In the genomic region with DNA sequence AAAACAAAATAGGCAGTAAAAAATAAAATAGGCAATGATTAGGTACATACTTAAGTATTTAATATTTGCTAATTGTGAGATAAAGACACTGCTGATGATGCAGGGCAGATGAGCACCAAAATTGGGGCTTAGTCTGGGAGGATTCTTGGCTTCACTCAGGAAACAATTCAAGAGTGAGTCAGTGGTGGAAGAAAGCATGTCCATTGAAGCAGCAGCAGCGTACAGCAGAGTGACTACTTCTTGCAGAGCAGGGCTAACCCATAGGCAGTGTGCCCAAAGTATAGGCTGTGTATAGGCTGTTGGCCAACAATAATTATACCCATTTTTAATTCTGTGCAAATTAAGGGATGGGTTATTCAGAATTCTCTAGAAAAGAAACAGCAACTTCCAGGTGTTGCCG, we compare ENCODE assay signal across 18 cellular contexts.
DNase-seq lines count a peak whose midpoint lies in the region; FAIRE-seq and TF ChIP-seq lines count a peak whose summit lies in the region.
"Had no signal": no experiment of that assay in that cellular context is flagged by ENCODE, and none has a peak within 500 bp of the region (broad histone marks: within the 10 kb centered on the region; RNA-seq: fewer than 3 reads in every experiment).

No MANE protein-coding gene starts in this region.

- no peaks in the 10 kb centered on the region for H3K36me3 ChIP-seq in GM23248 (ENCODE audit: low read depth)
- no peaks in the 10 kb centered on the region for H3K36me3 ChIP-seq in keratinocyte (ENCODE audit: control insufficient read depth in 2 of 2, extremely low read depth in 1 of 2, insufficient read depth in 2 of 2, low read length in 2 of 2)
- no peaks in the 10 kb centered on the region for H3K36me3 ChIP-seq in small intestine (ENCODE audit: control insufficient read depth in 2 of 2, insufficient read depth in 2 of 2, low read length in 2 of 2)
- H3K36me3 ChIP-seq in colonic mucosa, result no peaks in the 10 kb centered on the region

- dilution Hi-C loops in keratinocyte (cut with MboI; ENCODE audit: extremely low pct_ligation_motif_present, low sequenced_read_pairs), result no loop called here

- H3K4me3 ChIP-seq in GM23248, result no peak overlapping the region
- H3K4me3 ChIP-seq in cardiac fibroblast (replicated peaks in 1 of 2; ENCODE audit: low read depth in 2 of 2, low read length in 2 of 2), result no peak overlapping the region
- no peak overlapping the region for H3K4me3 ChIP-seq in keratinocyte (ENCODE audit: control insufficient read depth in 2 of 3, extremely low read depth in 1 of 3, insufficient read depth in 2 of 3, low read depth in 1 of 3, low read length in 3 of 3)
- H3K4me3 ChIP-seq in small intestine (ENCODE audit: low read depth in 1 of 2, low read length in 2 of 2), result no peak overlapping the region
- H3K4me3 ChIP-seq in colonic mucosa, result no peak overlapping the region
- H3K4me3 ChIP-seq: psoas muscle had no signal

- H2AFZ ChIP-seq in GM23248 (no peak overlapping the region), keratinocyte (ENCODE audit: control insufficient read depth, low read length) (no peak overlapping the region)

- peak; percentile 5 for FAIRE-seq in keratinocyte (lab: Jason Lieb, UNC)
- no peak for FAIRE-seq in small intestine (lab: Jason Lieb, UNC)
- FAIRE-seq: urothelium cell line had no signal

- no peaks in the 10 kb centered on the region for H3K9me1 ChIP-seq in keratinocyte (ENCODE audit: control insufficient read depth, extremely low read depth, insufficient read depth, low read length)

- WGBS in GM23248 (ENCODE audit: low coverage in 1 of 2, low lambda C conversion rate in 2 of 2, missing lambda C conversion rate in 2 of 2), 2 experiments, result 56% methylated on average over 2 of the region's 2 CpGs
- WGBS in small intestine, 3 donors, result 73 to 82% (median 78%) methylated on average over 2 of the region's 2 CpGs

- intact Hi-C loops in colonic mucosa (cut with DNase I), result no loop called here

- TF ChIP-seq CTCF in cardiac fibroblast (IDR thresholded peaks at IDR 0.05; ENCODE audit: low read depth, low read length) (no peak), keratinocyte (optimal IDR thresholded peaks at IDR 0.05 in 1 of 3, IDR thresholded peaks at IDR 0.05 in 1 of 3, conservative IDR thresholded peaks at IDR 0.05 in 1 of 3; ENCODE audit: extremely low read depth in 1 of 3, insufficient read depth in 2 of 3, low read length in 3 of 3) (no peak), colonic mucosa (IDR thresholded peaks at IDR 0.05) (no peak)

- in situ Hi-C loops in GM23248 (cut with MboI), result no loop called here

- H3K9me2 ChIP-seq in GM23248 (ENCODE audit: insufficient read depth), result no peaks in the 10 kb centered on the region

- H3K79me2 ChIP-seq in GM23248 (ENCODE audit: insufficient read depth) (no peaks in the 10 kb centered on the region), keratinocyte (ENCODE audit: control insufficient read depth, insufficient read depth, low read length) (no peaks in the 10 kb centered on the region)

- peak; percentile 72 for DNase-seq in GM23248
- DNase-seq in NCI-H2081 (lab: John Stamatoyannopoulos, UW), result peak; percentile 37 to 88
- DNase-seq in cardiac fibroblast (ENCODE audit: low read depth in 2 of 2), result peak; percentile 7 to 52
- DNase-seq in keratinocyte (ENCODE audit: low read depth, low spot score), result no peak
- no peak for DNase-seq in small intestine
- no peak for DNase-seq in NCI-H128 (lab: John Stamatoyannopoulos, UW; ENCODE audit: unreplicated experiment)
- DNase-seq in colonic mucosa, result no peak
- DNase-seq: activated CD8-positive, alpha-beta T cell treated with anti-CD3 and anti-CD28 coated beads, Interleukin-2, amount 10 ng/mL, durations not matched to agents 7 days and 5 days; activated naive CD4-positive, alpha-beta T cell; activated T-cell treated with anti-CD3 and anti-CD28 coated beads, Interleukin-2, amount 50 U/mL, for 1 hour; CD4-positive, alpha-beta T cell; central memory CD4-positive, alpha-beta T cell; DMS153; erythroblast; NCI-H82; psoas muscle had no signal

- H3K4me2 ChIP-seq in GM23248 (ENCODE audit: unreplicated experiment) (peak overlapping the region; percentile 22), keratinocyte (ENCODE audit: control insufficient read depth, extremely low read depth, insufficient read depth, low read depth, low read length) (no peak overlapping the region)
- H3K4me2 ChIP-seq: KMS-11 had no signal

- H3F3A ChIP-seq in GM23248 (ENCODE audit: insufficient read depth), result peaks cover 9% of the 10 kb centered on the region

- H3K4me1 ChIP-seq in GM23248 (ENCODE audit: insufficient read depth) (peaks cover 10% of the 10 kb centered on the region), keratinocyte (ENCODE audit: control insufficient read depth, extremely low read depth, insufficient read depth, low read length) (no peaks in the 10 kb centered on the region), small intestine (ENCODE audit: control insufficient read depth in 2 of 2, insufficient read depth in 1 of 2, low read depth in 1 of 2, low read length in 1 of 2) (no peaks in the 10 kb centered on the region), colonic mucosa (no peaks in the 10 kb centered on the region)
- H3K4me1 ChIP-seq: psoas muscle had no signal

- no peak overlapping the region for H3K9ac ChIP-seq in GM23248
- H3K9ac ChIP-seq in keratinocyte (ENCODE audit: control insufficient read depth, extremely low read depth, insufficient read depth, low read length), result no peak overlapping the region
- H3K9ac ChIP-seq in colonic mucosa (ENCODE audit: low read depth in 2 of 2, low read length in 2 of 2), result no peak overlapping the region
- H3K9ac ChIP-seq: KMS-11 had no signal

- no peak overlapping the region for H3K27ac ChIP-seq in GM23248
- H3K27ac ChIP-seq in keratinocyte (ENCODE audit: control insufficient read depth, insufficient read depth, low read length), result no peak overlapping the region
- H3K27ac ChIP-seq in small intestine (ENCODE audit: low read depth in 1 of 2, low read length in 1 of 2), result no peak overlapping the region
- no peak overlapping the region for H3K27ac ChIP-seq in colonic mucosa
- H3K27ac ChIP-seq: KMS-11, psoas muscle had no signal

- no peaks in the 10 kb centered on the region for H4K20me1 ChIP-seq in GM23248 (ENCODE audit: insufficient read depth)
- no peaks in the 10 kb centered on the region for H4K20me1 ChIP-seq in keratinocyte (ENCODE audit: control insufficient read depth, extremely low read depth, insufficient read depth, low read length)

- H3K27me3 ChIP-seq in GM23248 (replicated peaks; ENCODE audit: insufficient read depth), result no peaks in the 10 kb centered on the region
- no peaks in the 10 kb centered on the region for H3K27me3 ChIP-seq in keratinocyte (ENCODE audit: control insufficient read depth, extremely low read depth, insufficient read depth, low read length)
- no peaks in the 10 kb centered on the region for H3K27me3 ChIP-seq in small intestine (ENCODE audit: control insufficient read depth in 2 of 2, insufficient read depth in 2 of 2, low read length in 2 of 2)
- H3K27me3 ChIP-seq in colonic mucosa, result no peaks in the 10 kb centered on the region

- H3K9me3 ChIP-seq in GM23248 (ENCODE audit: low read depth) (no peaks in the 10 kb centered on the region), keratinocyte (ENCODE audit: control insufficient read depth, low read depth, low read length) (no peaks in the 10 kb centered on the region), small intestine (ENCODE audit: control insufficient read depth, low read depth) (no peaks in the 10 kb centered on the region), colonic mucosa (no peaks in the 10 kb centered on the region)
- H3K9me3 ChIP-seq: psoas muscle had no signal

Comparison
In these comparisons a context has a peak if more than half of its experiments do, and no peak if none do; other contexts are left out.
1. DNase-seq: peak in GM23248 (single experiment), NCI-H2081 (2 of 2) and cardiac fibroblast (2 of 2); none in keratinocyte (single experiment), small intestine (single experiment), NCI-H128 (single experiment) and colonic mucosa (single experiment).